Comparison of ENCODE assay signal across 10 cellular contexts in the genomic region with DNA sequence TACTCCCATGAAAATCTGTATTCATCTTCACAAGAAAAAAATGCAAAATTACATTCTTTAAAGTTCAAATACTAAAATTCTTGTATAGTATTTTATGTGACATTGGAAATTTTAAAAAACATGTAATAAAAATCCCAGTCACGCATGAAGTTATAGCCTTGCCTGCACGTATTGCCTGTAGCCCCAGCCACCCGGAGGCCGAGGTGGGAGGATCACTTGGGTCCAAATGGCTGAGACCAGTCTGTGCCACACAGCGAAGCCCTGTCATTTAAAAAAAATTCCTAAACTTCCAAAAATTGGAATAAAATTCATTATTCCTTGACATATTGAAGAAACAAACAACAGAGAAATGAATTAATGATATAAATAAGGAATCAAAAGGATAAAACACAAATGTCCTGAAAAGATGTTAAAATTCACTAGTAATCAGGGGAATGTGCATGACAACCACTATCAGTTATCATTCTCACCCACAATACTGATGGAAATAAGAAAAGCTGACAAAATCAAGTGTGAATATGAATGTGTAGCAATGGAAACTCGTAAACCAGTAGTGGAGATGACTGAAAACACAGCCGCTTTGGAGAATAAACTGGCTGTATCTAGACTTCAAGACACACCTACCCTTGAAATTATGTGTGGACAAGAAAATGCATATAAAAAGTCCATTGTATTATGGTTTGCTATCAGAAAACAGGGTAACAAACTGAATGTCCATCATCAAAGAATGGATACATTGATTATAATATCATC. TPM values are rescaled to one million over a fixed set of nuclear protein-coding genes. Genes with fewer than 3 reads are reported as not detected.
A peak's percentile ranks its signal among the peaks of the same experiment; 100 is the strongest.
DNase-seq lines count a peak whose midpoint lies in the region; ATAC-seq and TF ChIP-seq lines count a peak whose summit lies in the region.
"Had no signal": no experiment of that assay in that cellular context is flagged by ENCODE, and none has a peak within 500 bp of the region (broad histone marks: within the 10 kb centered on the region; RNA-seq: fewer than 3 reads in every experiment).

No MANE protein-coding gene starts in this region.

- no peaks in the 10 kb centered on the region for H3K27me3 ChIP-seq in right cardiac atrium (ENCODE audit: control insufficient read depth, insufficient read depth)
- no peaks in the 10 kb centered on the region for H3K27me3 ChIP-seq in lower lobe of right lung (ENCODE audit: low read depth)
- H3K27me3 ChIP-seq in vagina: no peaks in the 10 kb centered on the region
- H3K27me3 ChIP-seq: SJCRH30 had no signal

- peak overlapping the region; percentile 98 for H3K4me3 Mint-ChIP-seq in T-helper 2 cell treated with Interferon-gamma antibody and Interleukin-4, amounts not matched to agents 5 μg/mL and 100 μg/mL, for 36 hours
- H3K4me3 Mint-ChIP-seq: mesothelial cell of epicardium had no signal

- 77% methylated on average over 7 of the region's 7 CpGs for WGBS in right cardiac atrium

- peak overlapping the region; percentile 99 for H3K27ac Mint-ChIP-seq in T-helper 2 cell treated with Interferon-gamma antibody and Interleukin-4, amounts not matched to agents 5 μg/mL and 100 μg/mL, for 36 hours
- H3K27ac Mint-ChIP-seq: mesothelial cell of epicardium had no signal

- intact Hi-C loops in right cardiac atrium (cut with DNase I): no loop called here
- intact Hi-C loops in left ventricle myocardium superior (cut with micrococcal nuclease): no loop called here
- intact Hi-C loops in lower lobe of right lung (cut with DNase I): no loop called here
- intact Hi-C loops in vagina (cut with DNase I): no loop called here

- H3K9me3 ChIP-seq in right cardiac atrium (ENCODE audit: control insufficient read depth, low read length): no peaks in the 10 kb centered on the region
- no peaks in the 10 kb centered on the region for H3K9me3 ChIP-seq in lower lobe of right lung
- H3K9me3 ChIP-seq in vagina: no peaks in the 10 kb centered on the region
- H3K9me3 ChIP-seq: SJCRH30 had no signal

- H3K9me3 Mint-ChIP-seq in T-helper 2 cell treated with Interferon-gamma antibody and Interleukin-4, amounts not matched to agents 5 μg/mL and 100 μg/mL, for 36 hours: no peaks in the 10 kb centered on the region
- H3K9me3 Mint-ChIP-seq: mesothelial cell of epicardium had no signal

- H3K4me1 ChIP-seq in right cardiac atrium (ENCODE audit: control insufficient read depth, insufficient read depth, low read length) (no peaks in the 10 kb centered on the region), lower lobe of right lung (peaks cover 58% of the 10 kb centered on the region), vagina (peaks cover 16% of the 10 kb centered on the region)
- H3K4me1 ChIP-seq: SJCRH30 had no signal

- H3K27me3 Mint-ChIP-seq in T-helper 2 cell treated with Interferon-gamma antibody and Interleukin-4, amounts not matched to agents 5 μg/mL and 100 μg/mL, for 36 hours (ENCODE audit: low read depth): no peaks in the 10 kb centered on the region

- H3K4me3 ChIP-seq in right cardiac atrium (ENCODE audit: low read length) (peak overlapping the region; percentile 47), lower lobe of right lung (peak overlapping the region; percentile 53), vagina (peak overlapping the region; percentile 14 to 29)
- H3K4me3 ChIP-seq: SJCRH30 had no signal

- TF ChIP-seq POLR2A in vagina (IDR thresholded peaks at IDR 0.05): no peak

- H3K36me3 Mint-ChIP-seq in T-helper 2 cell treated with Interferon-gamma antibody and Interleukin-4, amounts not matched to agents 5 μg/mL and 100 μg/mL, for 36 hours (ENCODE audit: low read depth): peaks cover 67% of the 10 kb centered on the region

- DNase-seq in right cardiac atrium (no peak), left ventricle myocardium superior (no peak), lower lobe of right lung (no peak), vagina (ENCODE audit: extremely low spot score in 2 of 2) (no peak), DMS53 (lab: John Stamatoyannopoulos, UW) (no peak)
- DNase-seq in T-helper 2 cell treated with Interferon-gamma antibody and Interleukin-4, amounts not matched to agents 5 μg/mL and 100 μg/mL, for 36 hours (ENCODE audit: low spot score): no peak
- DNase-seq in activated CD4-positive, CD25-positive, alpha-beta regulatory T cell treated with anti-CD3 and anti-CD28 coated beads, Interleukin-2, amount 50 U/mL, for 72 hours: no peak
- DNase-seq: SJCRH30 had no signal

- H3K27ac ChIP-seq in right cardiac atrium (ENCODE audit: low read length) (no peak overlapping the region), lower lobe of right lung (peak overlapping the region; percentile 87), vagina (peak overlapping the region; percentile 33)
- H3K27ac ChIP-seq: SJCRH30 had no signal

- ATAC-seq in right cardiac atrium (no peak), left ventricle myocardium superior (no peak), lower lobe of right lung (no peak), HG03280 (IDR thresholded peaks at IDR 0.05; ENCODE audit: unreplicated experiment) (no peak)

- TF ChIP-seq CTCF in lower lobe of right lung (IDR thresholded peaks at IDR 0.05) (no peak), vagina (IDR thresholded peaks at IDR 0.05) (no peak)

- H3K36me3 ChIP-seq in lower lobe of right lung: peaks cover 36% of the 10 kb centered on the region
- H3K36me3 ChIP-seq in vagina: peaks cover 0 to 17% of the 10 kb centered on the region in 2 donors

- peaks cover 58% of the 10 kb centered on the region for H3K4me1 Mint-ChIP-seq in T-helper 2 cell treated with Interferon-gamma antibody and Interleukin-4, amounts not matched to agents 5 μg/mL and 100 μg/mL, for 36 hours (ENCODE audit: low read depth)

RNA-seq across cellular contexts. Expression of a gene that starts 7.5 kb away (rescaled TPM):
- total RNA-seq in right cardiac atrium: 10 to 100 TPM; 32.6 to 43.3 (median 33.3) TPM
- 22.3 TPM for polyA plus RNA-seq in right cardiac atrium
- total RNA-seq in left ventricle myocardium superior: 31.2 TPM
- 101 TPM for total RNA-seq in lower lobe of right lung
- 31.9 TPM for total RNA-seq in vagina

RNA-seq across cellular contexts. Expression of a gene that starts 21.6 kb away (rescaled TPM):
- under 1 TPM; 0.25 to 0.46 (median 0.42) TPM for total RNA-seq in right cardiac atrium
- polyA plus RNA-seq in right cardiac atrium: 0.43 TPM
- 0.10 TPM for total RNA-seq in left ventricle myocardium superior
- 1.4 TPM for total RNA-seq in lower lobe of right lung
- not detected for total RNA-seq in vagina
